ENCODE assay signal across 8 cellular contexts in the genomic region with DNA sequence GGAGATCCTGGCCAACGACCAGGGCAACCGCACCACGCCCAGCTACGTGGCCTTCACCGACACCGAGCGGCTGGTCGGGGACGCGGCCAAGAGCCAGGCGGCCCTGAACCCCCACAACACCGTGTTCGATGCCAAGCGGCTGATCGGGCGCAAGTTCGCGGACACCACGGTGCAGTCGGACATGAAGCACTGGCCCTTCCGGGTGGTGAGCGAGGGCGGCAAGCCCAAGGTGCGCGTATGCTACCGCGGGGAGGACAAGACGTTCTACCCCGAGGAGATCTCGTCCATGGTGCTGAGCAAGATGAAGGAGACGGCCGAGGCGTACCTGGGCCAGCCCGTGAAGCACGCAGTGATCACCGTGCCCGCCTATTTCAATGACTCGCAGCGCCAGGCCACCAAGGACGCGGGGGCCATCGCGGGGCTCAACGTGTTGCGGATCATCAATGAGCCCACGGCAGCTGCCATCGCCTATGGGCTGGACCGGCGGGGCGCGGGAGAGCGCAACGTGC. TPM values are rescaled to one million over a fixed set of nuclear protein-coding genes. Genes with fewer than 3 reads are reported as not detected.
DNase-seq lines count a peak whose midpoint lies in the region; ATAC-seq and TF ChIP-seq lines count a peak whose summit lies in the region.
"Not testable (repeated sequence)": the region's sequence is repeated elsewhere in the genome, so short reads cannot be mapped to it uniquely, and the experiment has no call there.

No MANE protein-coding gene starts in this region.

- H3K4me1 ChIP-seq in CD8-positive, alpha-beta memory T cell (ENCODE audit: insufficient read depth, low read length), result not testable (repeated sequence)
- peaks cover 0 to 11% (median 0%) of the 10 kb centered on the region in 12 donors for H3K4me1 ChIP-seq in heart left ventricle

- in situ Hi-C loops in brain microvascular endothelial cell (cut with HindIII; ENCODE audit: low pct_ligation_motif_present, low sequenced_read_pairs), result not testable (repeated sequence)

- intact Hi-C loops in heart left ventricle (cut with DNase I), result loop anchor here in 1 of 10 donors (10.0 kb wide), 1 partner anchor 90 kb away; no protein-coding TSS in a partner anchor

- not testable (repeated sequence) for H3K36me3 ChIP-seq in CD8-positive, alpha-beta memory T cell (ENCODE audit: insufficient read depth, low read length); brain microvascular endothelial cell (replicated peaks); heart left ventricle

- 3 to 23% (median 8%) methylated on average over 25 to 41 of the region's 53 CpGs; no CpG with 5 or more reads in 1 of the 4 donors for WGBS in heart left ventricle, 4 donors

- not testable (repeated sequence) for TF ChIP-seq POLR2A in heart left ventricle (IDR thresholded peaks at IDR 0.05)

- DNase-seq in CD8-positive, alpha-beta memory T cell, result peak in 2 of 5 donors; percentile 22 to 34
- DNase-seq in brain microvascular endothelial cell; heart left ventricle; natural killer cell treated with Interleukin-12 subunit alpha and Interleukin-12 subunit beta and Interleukin-15 and Interleukin-18, amount 100 ng/mL, for 72 hours (ENCODE audit: low spot score): not testable (repeated sequence)
- peak; percentile 28 to 32 for DNase-seq in stimulated activated naive CD8-positive, alpha-beta T cell treated with anti-CD3 and anti-CD28 coated beads, Interleukin-15, amount 100 ng/mL, for 72 hours

- H3K36me3 Mint-ChIP-seq in CD8-positive, alpha-beta memory T cell; natural killer cell treated with Interleukin-12 subunit alpha and Interleukin-12 subunit beta and Interleukin-15 and Interleukin-18, amount 100 ng/mL, for 72 hours: not testable (repeated sequence)

- peaks cover 0 to 11% of the 10 kb centered on the region in 2 donors for H3K27me3 Mint-ChIP-seq in CD8-positive, alpha-beta memory T cell
- not testable (repeated sequence) for H3K27me3 Mint-ChIP-seq in natural killer cell treated with Interleukin-12 subunit alpha and Interleukin-12 subunit beta and Interleukin-15 and Interleukin-18, amount 100 ng/mL, for 72 hours
- H3K27me3 Mint-ChIP-seq in stimulated activated naive CD8-positive, alpha-beta T cell treated with anti-CD3 and anti-CD28 coated beads, Interleukin-15, amount 100 ng/mL, for 72 hours, result peaks cover 28% of the 10 kb centered on the region

- not testable (repeated sequence) for H3K9me3 Mint-ChIP-seq in CD8-positive, alpha-beta memory T cell; natural killer cell treated with Interleukin-12 subunit alpha and Interleukin-12 subunit beta and Interleukin-15 and Interleukin-18, amount 100 ng/mL, for 72 hours
- H3K9me3 Mint-ChIP-seq in stimulated activated naive CD8-positive, alpha-beta T cell treated with anti-CD3 and anti-CD28 coated beads, Interleukin-15, amount 100 ng/mL, for 72 hours, result peaks cover 6 to 14% of the 10 kb centered on the region in 2 donors

- not testable (repeated sequence) for H3K27ac ChIP-seq in CD8-positive, alpha-beta memory T cell (ENCODE audit: low read depth, low read length); brain microvascular endothelial cell
- peak overlapping the region in 4 of 12 donors; percentile 24 to 84 (median 48) for H3K27ac ChIP-seq in heart left ventricle

- H3K27me3 ChIP-seq in CD8-positive, alpha-beta memory T cell (ENCODE audit: insufficient read depth, low read length, poor library complexity, severe bottlenecking); brain microvascular endothelial cell (replicated peaks); heart left ventricle: not testable (repeated sequence)

- CTCF ChIA-PET in CD8-positive, alpha-beta memory T cell (lab: Charles Lee), result interaction anchor here (1.5 to 1.7 kb wide), 3 partner anchors 15 to 202 kb away, joined by 3 to 6 read pairs (median 5); partner anchors contain the start of gene FCGR2A

- peak overlapping the region; percentile 80 for H3K4me3 ChIP-seq in CD8-positive, alpha-beta memory T cell (ENCODE audit: low read length)
- H3K4me3 ChIP-seq in WI38 (ENCODE audit: low read depth, low read length), result peak overlapping the region; percentile 33
- peak overlapping the region; percentile 37 for H3K4me3 ChIP-seq in brain microvascular endothelial cell (ENCODE audit: low read depth, low read length)
- H3K4me3 ChIP-seq in heart left ventricle, result peak overlapping the region in 11 of 12 donors; percentile 40 to 89 (median 75)

- H3K4me1 Mint-ChIP-seq in CD8-positive, alpha-beta memory T cell, result peaks cover 5 to 24% (median 12%) of the 10 kb centered on the region in 3 donors
- peaks cover 15 to 18% of the 10 kb centered on the region in 2 donors for H3K4me1 Mint-ChIP-seq in natural killer cell treated with Interleukin-12 subunit alpha and Interleukin-12 subunit beta and Interleukin-15 and Interleukin-18, amount 100 ng/mL, for 72 hours (ENCODE audit: low read depth in 2 of 2)
- peaks cover 19% of the 10 kb centered on the region for H3K4me1 Mint-ChIP-seq in stimulated activated naive CD8-positive, alpha-beta T cell treated with anti-CD3 and anti-CD28 coated beads, Interleukin-15, amount 100 ng/mL, for 72 hours

- peak; percentile 23 for ATAC-seq in GM21390 (IDR thresholded peaks at IDR 0.05; ENCODE audit: unreplicated experiment)
- ATAC-seq in HG03354 (IDR thresholded peaks at IDR 0.05; ENCODE audit: poor library complexity, severe bottlenecking, unreplicated experiment), result peak; percentile 19
- ATAC-seq in heart left ventricle, result peak in 3 of 4 donors; percentile 23 to 47 (median 31)
- ATAC-seq in natural killer cell treated with Interleukin-12 subunit alpha and Interleukin-12 subunit beta and Interleukin-15 and Interleukin-18, amount 100 ng/mL, for 72 hours, result peak; percentile 61 to 69
- ATAC-seq in stimulated activated naive CD8-positive, alpha-beta T cell treated with anti-CD3 and anti-CD28 coated beads, Interleukin-15, amount 100 ng/mL, for 72 hours, result peak; percentile 60

- POLR2A ChIA-PET in CD8-positive, alpha-beta memory T cell (lab: Charles Lee), result interaction anchor here (0.7 kb wide), 1 partner anchor 15 kb away, joined by 3 read pairs; no protein-coding TSS in a partner anchor

- H3K27ac Mint-ChIP-seq in CD8-positive, alpha-beta memory T cell, result peak overlapping the region in 6 of 8 donors; percentile 3 to 99 (median 46)
- H3K27ac Mint-ChIP-seq in natural killer cell treated with Interleukin-12 subunit alpha and Interleukin-12 subunit beta and Interleukin-15 and Interleukin-18, amount 100 ng/mL, for 72 hours, result peak overlapping the region in 1 of 2 donors; percentile 95
- H3K27ac Mint-ChIP-seq in stimulated activated naive CD8-positive, alpha-beta T cell treated with anti-CD3 and anti-CD28 coated beads, Interleukin-15, amount 100 ng/mL, for 72 hours, result not testable (repeated sequence)

- not testable (repeated sequence) for H3K9me3 ChIP-seq in CD8-positive, alpha-beta memory T cell (ENCODE audit: low read length); heart left ventricle

- not testable (repeated sequence) for TF ChIP-seq CTCF in WI38 (IDR thresholded peaks at IDR 0.05; ENCODE audit: low read depth, low read length); brain microvascular endothelial cell (IDR thresholded peaks at IDR 0.05; ENCODE audit: low read depth, low read length, missing control alignments); heart left ventricle (IDR thresholded peaks at IDR 0.05)

- peak overlapping the region; percentile 80 to 98 (median 91) for H3K4me3 Mint-ChIP-seq in CD8-positive, alpha-beta memory T cell
- H3K4me3 Mint-ChIP-seq in natural killer cell treated with Interleukin-12 subunit alpha and Interleukin-12 subunit beta and Interleukin-15 and Interleukin-18, amount 100 ng/mL, for 72 hours, result peak overlapping the region; percentile 68
- peak overlapping the region; percentile 80 to 83 for H3K4me3 Mint-ChIP-seq in stimulated activated naive CD8-positive, alpha-beta T cell treated with anti-CD3 and anti-CD28 coated beads, Interleukin-15, amount 100 ng/mL, for 72 hours

RNA-seq across cellular contexts. Expression of gene HSPA6, which starts 0.5 kb away (rescaled TPM):
- total RNA-seq in CD8-positive, alpha-beta memory T cell, result 1 to 10 TPM in 1 of 2 experiments, under 1 TPM in 1; 0.90 to 1.3 TPM
- 1.4 TPM for polyA plus RNA-seq in CD8-positive, alpha-beta memory T cell
- total RNA-seq in heart left ventricle, result 1 to 10 TPM in 3 of 9 donors, under 1 TPM in 6; 0.27 to 5.9 (median 0.93) TPM
- polyA plus RNA-seq in heart left ventricle, result 1 to 10 TPM in 1 of 2 donors, under 1 TPM in 1; 0.65 to 1.3 TPM
- total RNA-seq in natural killer cell treated with Interleukin-12 subunit alpha and Interleukin-12 subunit beta and Interleukin-15 and Interleukin-18, amount 100 ng/mL, for 72 hours, result 1 to 10 TPM; 3.3 to 5.9 TPM

RNA-seq across cellular contexts. Expression of gene FCGR2A, which starts 19.5 kb away (rescaled TPM):
- under 1 TPM; 0.46 to 0.82 TPM for total RNA-seq in CD8-positive, alpha-beta memory T cell
- not detected for polyA plus RNA-seq in CD8-positive, alpha-beta memory T cell
- 100 to 1,000 TPM in 1 of 9 donors, 10 to 100 TPM in 7, 1 to 10 TPM in 1; 9.7 to 131 (median 11.7) TPM for total RNA-seq in heart left ventricle
- polyA plus RNA-seq in heart left ventricle, result 10 to 100 TPM in 1 of 2 donors, 1 to 10 TPM in 1; 5.2 to 11.4 TPM
- 1 to 10 TPM in 1 of 2 donors, under 1 TPM in 1; 0.86 to 1.5 TPM for total RNA-seq in natural killer cell treated with Interleukin-12 subunit alpha and Interleukin-12 subunit beta and Interleukin-15 and Interleukin-18, amount 100 ng/mL, for 72 hours

RNA-seq across cellular contexts. Expression of gene FCGR3A, which starts 24.8 kb away (rescaled TPM):
- 1 to 10 TPM in 1 of 2 experiments, under 1 TPM in 1; 0.58 to 1.1 TPM for total RNA-seq in CD8-positive, alpha-beta memory T cell
- 44.6 TPM for polyA plus RNA-seq in CD8-positive, alpha-beta memory T cell
- total RNA-seq in heart left ventricle, result 100 to 1,000 TPM in 1 of 9 donors, 10 to 100 TPM in 3, 1 to 10 TPM in 5; 1.8 to 204 (median 9.2) TPM
- 1 to 10 TPM; 3.2 to 9.9 TPM for polyA plus RNA-seq in heart left ventricle
- 100 to 1,000 TPM in 1 of 2 donors, 10 to 100 TPM in 1; 34.5 to 150 TPM for total RNA-seq in natural killer cell treated with Interleukin-12 subunit alpha and Interleukin-12 subunit beta and Interleukin-15 and Interleukin-18, amount 100 ng/mL, for 72 hours

Comparison
In these comparisons a context has a peak if more than half of its experiments do, and no peak if none do; other contexts are left out.
1. RNA of gene FCGR2A, which starts 19.5 kb away (total RNA-seq): 9.7 to 131 TPM in heart left ventricle; 0.86 to 1.5 TPM in natural killer cell treated with Interleukin-12 subunit alpha and Interleukin-12 subunit beta and Interleukin-15 and Interleukin-18, amount 100 ng/mL, for 72 hours and 0.46 to 0.82 TPM in CD8-positive, alpha-beta memory T cell; every median in the first group is over 4 times any median in the second.
2. Peak in every context shown above with its lines, with median percentiles within 50 percentile points of each other: H3K4me3 ChIP-seq, H3K4me3 Mint-ChIP-seq and ATAC-seq.